ENCODE assay signal across 1 cellular context in the genomic region with DNA sequence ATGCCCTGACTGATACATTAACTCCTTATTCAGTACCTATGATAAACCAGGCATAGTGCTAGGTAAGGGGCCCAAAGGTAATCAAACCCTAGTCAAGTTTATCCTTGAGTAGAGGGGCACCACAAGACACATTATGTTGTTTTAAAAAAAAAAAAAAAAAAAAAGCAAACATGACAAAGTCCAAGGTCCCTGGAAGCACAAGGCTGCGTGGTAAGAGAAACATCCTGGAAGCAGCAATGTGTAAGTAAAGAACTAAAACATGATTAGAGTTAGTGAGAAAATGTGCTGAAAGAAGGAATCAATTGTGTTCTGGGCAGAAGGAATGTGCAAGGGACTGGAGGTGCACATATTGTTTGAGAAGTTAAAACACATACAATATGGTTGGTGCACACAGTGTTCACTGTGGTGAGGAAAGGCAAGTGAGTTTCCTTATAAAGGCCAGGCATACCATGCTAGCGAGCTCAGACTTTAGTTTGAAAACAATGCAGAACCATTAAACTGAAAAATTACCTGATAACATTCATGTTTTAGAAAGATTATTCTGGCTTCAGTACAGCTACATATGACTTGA.
TF ChIP-seq lines count a peak whose summit lies in the region.

No MANE protein-coding gene starts in this region.

TF ChIP-seq in GM23338, 12 proteins besides CTCF, POLR2A, EP300 and RAD21 (continued from another document):
- TF ChIP-seq EZH2phosphoT487 (IDR thresholded peaks at IDR 0.05; ENCODE audit: unreplicated experiment) (no peak), EZH2 (IDR thresholded peaks at IDR 0.05; ENCODE audit: low read depth, unreplicated experiment) (no peak), POLR2AphosphoS5 (IDR thresholded peaks at IDR 0.05; ENCODE audit: low read depth) (no peak), JUNB (IDR thresholded peaks at IDR 0.05; ENCODE audit: unreplicated experiment) (no peak), ZNF114 (CRISPR knock-in tag; IDR thresholded peaks at IDR 0.05) (no peak)
